In genomic region chr11:36123353-36124220, GRCh38 we compare ENCODE assay signal across 18 cellular contexts.
DNase-seq lines count a peak whose midpoint lies in the region; FAIRE-seq and TF ChIP-seq lines count a peak whose summit lies in the region.
"Had no signal": no experiment of that assay in that cellular context is flagged by ENCODE, and none has a peak within 500 bp of the region (broad histone marks: within the 10 kb centered on the region; RNA-seq: fewer than 3 reads in every experiment).

No MANE protein-coding gene starts in this region.

- TF ChIP-seq CTCF in coronary artery (IDR thresholded peaks at IDR 0.05) (no peak), thyroid gland (IDR thresholded peaks at IDR 0.05) (no peak)

- intact Hi-C loops in thyroid gland (cut with DNase I), result no loop called here

- no peak for FAIRE-seq in GM12891 (lab: Jason Lieb, UNC)
- FAIRE-seq: GM12878, pancreas, urothelium cell line had no signal

- 72 to 83% methylated on average over 12 of the region's 12 CpGs for WGBS in thyroid gland, 2 donors

- H3K27ac ChIP-seq in coronary artery, result peak overlapping the region in 1 of 2 donors; percentile 24
- no peak overlapping the region for H3K27ac ChIP-seq in thyroid gland
- H3K27ac ChIP-seq: pancreas had no signal

- no peaks in the 10 kb centered on the region for H3K36me3 ChIP-seq in thyroid gland
- H3K36me3 ChIP-seq: pancreas had no signal

- no peaks in the 10 kb centered on the region for H3K9me3 ChIP-seq in thyroid gland
- H3K9me3 ChIP-seq: pancreas had no signal

- in situ Hi-C loops in G401 (cut with HindIII; ENCODE audit: low sequenced_read_pairs), result no loop called here

- DNase-seq in G401 (ENCODE audit: low spot score) (peak; percentile 86), NCI-H526 treated with DMSO at 0.1 percent for 48 hours (lab: John Stamatoyannopoulos, UW) (peak; percentile 52), coronary artery (ENCODE audit: low spot score) (no peak), pons (ENCODE audit: low spot score) (peak; percentile 44), GM12891 (ENCODE audit: insufficient read length, low spot score) (no peak), thyroid gland (no peak), dedifferentiated amniotic fluid mesenchymal stem cell (ENCODE audit: extremely low spot score) (no peak), COLO829 (ENCODE audit: low spot score) (no peak)
- DNase-seq: activated CD4-positive, CD25-positive, alpha-beta regulatory T cell treated with anti-CD3 and anti-CD28 coated beads, Interleukin-2, amount 50 U/mL, for 72 hours; activated CD8-positive, alpha-beta memory T cell treated with anti-CD3 and anti-CD28 coated beads, Interleukin-2, amount 50 U/mL, for 4 hours; activated naive CD4-positive, alpha-beta T cell treated with anti-CD3 and anti-CD28 coated beads, Interleukin-2, amount 10 ng/mL, durations not matched to agents 7 days and 5 days; DND-41; KBM-7; NCI-H1930; pancreas had no signal

- TF ChIP-seq POLR2A in GM12891 (IDR thresholded peaks at IDR 0.05; ENCODE audit: low read depth, low read length), result no peak
- no peak for TF ChIP-seq POLR2A in thyroid gland (IDR thresholded peaks at IDR 0.05)

- H3K4me3 ChIP-seq in coronary artery (peak overlapping the region; percentile 26), thyroid gland (replicated peaks in 1 of 3) (no peak overlapping the region)
- H3K4me3 ChIP-seq: GM12878, lung, pancreas had no signal

- H3K27me3 ChIP-seq in thyroid gland, result no peaks in the 10 kb centered on the region
- H3K27me3 ChIP-seq: pancreas had no signal

- no peaks in the 10 kb centered on the region for H3K4me1 ChIP-seq in thyroid gland
- H3K4me1 ChIP-seq: pancreas had no signal

TF ChIP-seq in GM12891, 5 proteins besides CTCF, POLR2A, EP300 and RAD21:
- TF ChIP-seq POU2F2 (IDR thresholded peaks at IDR 0.05; ENCODE audit: low read depth, low read length), result no peak
- TF ChIP-seq SPI1 (IDR thresholded peaks at IDR 0.05; ENCODE audit: low read depth, low read length), result no peak
- TF ChIP-seq PAX5 (IDR thresholded peaks at IDR 0.05; ENCODE audit: insufficient read depth, low read length, severe bottlenecking), result no peak
- TF ChIP-seq POLR2AphosphoS5 (IDR thresholded peaks at IDR 0.05; ENCODE audit: low read depth, low read length), result no peak
- no peak for TF ChIP-seq TAF1 (IDR thresholded peaks at IDR 0.05; ENCODE audit: low read depth, low read length)

Comparison
In these comparisons a context has a peak if more than half of its experiments do, and no peak if none do; other contexts are left out.
1. DNase-seq: peak in G401 (single experiment), NCI-H526 treated with DMSO at 0.1 percent for 48 hours (single experiment) and pons (single experiment); none in coronary artery (single experiment), GM12891 (single experiment), thyroid gland (0 of 2), dedifferentiated amniotic fluid mesenchymal stem cell (single experiment) and COLO829 (single experiment).